7 cellular contexts compared by ENCODE assay signal in genomic region chrX:132615396-132616131, GRCh38.
DNase-seq lines count a peak whose midpoint lies in the region; TF ChIP-seq lines count a peak whose summit lies in the region.

No MANE protein-coding gene starts in this region.

- no peak overlapping the region for H3K27ac Mint-ChIP-seq in HFFc6

- H3K4me3 ChIP-seq in SJCRH30 = no peak overlapping the region
- no peak overlapping the region for H3K4me3 ChIP-seq in astrocyte of the cerebellum (ENCODE audit: low read depth, low read length)

- no peaks in the 10 kb centered on the region for H3K9me3 ChIP-seq in SJCRH30 (replicated peaks)

- no peaks in the 10 kb centered on the region for H3K9me3 Mint-ChIP-seq in HFFc6

- H3K27me3 Mint-ChIP-seq in HFFc6 (ENCODE audit: insufficient read depth) = peaks cover 2% of the 10 kb centered on the region

- TF ChIP-seq CTCF in GM10266 (IDR thresholded peaks at IDR 0.05; ENCODE audit: control insufficient read depth, insufficient read depth, low read depth, missing control alignments) = peak; percentile 40
- TF ChIP-seq CTCF in HFFc6 (IDR thresholded peaks at IDR 0.05) = peak; percentile 72
- TF ChIP-seq CTCF in astrocyte of the cerebellum (IDR thresholded peaks at IDR 0.05; ENCODE audit: low read depth, low read length, missing control alignments) = peak; percentile 38

- in situ Hi-C loops in astrocyte of the cerebellum (cut with HindIII; ENCODE audit: low sequenced_read_pairs) = loop anchor here (25.0 kb wide), 1 partner anchor 378 kb away; no protein-coding TSS in a partner anchor

- H3K36me3 Mint-ChIP-seq in HFFc6 (ENCODE audit: low read depth) = no peaks in the 10 kb centered on the region

- H3K36me3 ChIP-seq in SJCRH30 = no peaks in the 10 kb centered on the region

- H3K27me3 ChIP-seq in SJCRH30 = no peaks in the 10 kb centered on the region

- H3K4me1 Mint-ChIP-seq in HFFc6 (ENCODE audit: low read depth) = no peaks in the 10 kb centered on the region

- H3K4me3 Mint-ChIP-seq in HFFc6 = no peak overlapping the region

- DNase-seq in GM10266 (ENCODE audit: extremely low spot score) = peak; percentile 6
- peak; percentile 4 for DNase-seq in HFFc6
- DNase-seq in SJCRH30 = peak; percentile 27 to 61
- DNase-seq in astrocyte of the cerebellum (ENCODE audit: low read depth) = no peak
- DNase-seq in left kidney (ENCODE audit: low read depth, low spot score) = peak; percentile 77
- DNase-seq in stimulated activated CD8-positive, alpha-beta memory T cell treated with anti-CD3 and anti-CD28 coated beads, Interleukin-4, amount 100 ng/mL, for 24 hours (ENCODE audit: low read depth) = peak; percentile 20
- no peak for DNase-seq in NCI-H187 (lab: John Stamatoyannopoulos, UW)

- H3K27ac ChIP-seq in SJCRH30 = no peak overlapping the region

- no peaks in the 10 kb centered on the region for H3K4me1 ChIP-seq in SJCRH30

Comparison
In these comparisons a context has a peak if more than half of its experiments do, and no peak if none do; other contexts are left out.
1. DNase-seq: peak in GM10266 (single experiment), HFFc6 (single experiment), SJCRH30 (2 of 2), left kidney (single experiment) and stimulated activated CD8-positive, alpha-beta memory T cell treated with anti-CD3 and anti-CD28 coated beads, Interleukin-4, amount 100 ng/mL, for 24 hours (single experiment); none in astrocyte of the cerebellum (single experiment) and NCI-H187 (0 of 2).
2. Peak in every context shown above with its lines, with median percentiles within 50 percentile points of each other: CTCF ChIP-seq.